In the genomic region with DNA sequence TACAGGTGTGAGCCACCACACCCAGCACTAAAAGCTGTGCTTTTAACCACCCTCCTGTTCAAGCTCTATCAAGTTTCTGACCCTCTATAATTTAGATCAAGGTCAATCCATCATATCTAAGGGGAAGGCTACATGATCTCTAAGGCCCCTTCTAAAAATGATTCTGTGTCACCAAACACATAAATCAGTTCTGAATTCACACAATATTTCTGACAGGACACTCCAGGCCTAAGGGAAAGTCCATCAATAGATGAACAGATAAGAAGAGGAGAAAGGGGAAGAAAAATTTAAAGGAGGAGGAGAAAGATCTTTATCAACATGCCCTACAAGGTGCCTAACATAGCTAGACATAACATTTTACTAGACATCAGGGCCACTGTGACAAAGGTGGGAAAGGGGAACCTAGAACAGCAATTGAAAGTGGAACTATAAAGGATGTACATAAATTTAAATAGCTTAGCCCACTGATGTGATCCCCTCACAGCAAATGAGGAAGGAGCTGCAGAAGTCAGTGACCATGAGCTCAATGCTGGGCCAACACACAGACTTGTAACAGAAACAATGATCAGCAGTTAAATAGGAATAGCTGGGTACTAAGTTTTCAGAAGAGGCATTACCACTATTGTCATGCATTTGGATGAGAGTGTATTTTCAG, we compare ENCODE assay signal across 13 cellular contexts. TPM values are rescaled to one million over a fixed set of nuclear protein-coding genes. Genes with fewer than 3 reads are reported as not detected.
DNase-seq lines count a peak whose midpoint lies in the region; ATAC-seq, FAIRE-seq and TF ChIP-seq lines count a peak whose summit lies in the region.
"Had no signal": no experiment of that assay in that cellular context is flagged by ENCODE, and none has a peak within 500 bp of the region (broad histone marks: within the 10 kb centered on the region; RNA-seq: fewer than 3 reads in every experiment).

No MANE protein-coding gene starts in this region.

- no peak overlapping the region for H2BK120ac ChIP-seq in neuronal stem cell (ENCODE audit: low read depth, low read length)

- BruUV-seq in endothelial cell of umbilical vein (replicated peaks; lab: Mats Ljungman, UMichigan), result no TSS peak

- H3K18ac ChIP-seq in neuronal stem cell (ENCODE audit: low read length), result no peak overlapping the region

- TF ChIP-seq POLR2A in endothelial cell of umbilical vein (IDR thresholded peaks at IDR 0.05; ENCODE audit: low read depth, low read length), result no peak

- no peak overlapping the region for H2BK5ac ChIP-seq in neuronal stem cell (ENCODE audit: low read length)

- ATAC-seq in GM18498 (IDR thresholded peaks at IDR 0.05; ENCODE audit: unreplicated experiment) (peak; percentile 37), GM21576 (IDR thresholded peaks at IDR 0.05; ENCODE audit: unreplicated experiment) (peak; percentile 30)

- H2AFZ ChIP-seq in endothelial cell of umbilical vein (ENCODE audit: low read depth, low read length), result no peak overlapping the region
- no peak overlapping the region for H2AFZ ChIP-seq in neuronal stem cell (ENCODE audit: low read length)

- H2BK15ac ChIP-seq in neuronal stem cell (ENCODE audit: low read length), result no peak overlapping the region

- no peak overlapping the region for H2AK5ac ChIP-seq in neuronal stem cell (ENCODE audit: low read depth, low read length)

- H3K27me3 ChIP-seq in endothelial cell of umbilical vein (ENCODE audit: control insufficient read depth in 2 of 2, insufficient read depth in 2 of 2, low read length in 2 of 2), result no peaks in the 10 kb centered on the region
- H3K27me3 ChIP-seq in neuronal stem cell (ENCODE audit: control insufficient read depth in 3 of 3, insufficient read depth in 3 of 3, low read depth in 1 of 3, low read length in 3 of 3), result no peaks in the 10 kb centered on the region
- H3K27me3 ChIP-seq: tibial artery had no signal

- H3K27ac ChIP-seq in endothelial cell of umbilical vein (ENCODE audit: insufficient read depth, low read depth, low read length) (no peak overlapping the region), neuronal stem cell (replicated peaks; ENCODE audit: low read length) (no peak overlapping the region)
- H3K27ac ChIP-seq: tibial artery had no signal

- peak; percentile 69 for DNase-seq in KBM-7
- no peak for DNase-seq in endothelial cell of umbilical vein (ENCODE audit: low read depth, low spot score)
- no peak for DNase-seq in GM03348 (ENCODE audit: low spot score)
- DNase-seq in neuronal stem cell (ENCODE audit: low spot score), result no peak
- DNase-seq in HK-2 (ENCODE audit: unreplicated experiment), result no peak
- no peak for DNase-seq in cardiac septum (ENCODE audit: low spot score)
- DNase-seq: activated CD4-positive, alpha-beta T cell treated with anti-CD3 and anti-CD28 coated beads for 4 hours; CD8-positive, alpha-beta memory T cell; NCI-H1694 treated with DMSO at 0.1 percent for 48 hours; SHP77; tibial artery had no signal

- H3K4me2 ChIP-seq in endothelial cell of umbilical vein (ENCODE audit: insufficient read depth, low read length), result peak overlapping the region; percentile 10
- no peak overlapping the region for H3K4me2 ChIP-seq in neuronal stem cell (ENCODE audit: insufficient read depth, low read length, poor library complexity, severe bottlenecking)

- in situ Hi-C loops in KBM-7 (cut with MboI; ENCODE audit: low pct_unique_long_range_greater_than_20kb, low sequenced_read_pairs), result no loop called here

- H3K9ac ChIP-seq in endothelial cell of umbilical vein (replicated peaks; ENCODE audit: extremely low read depth, insufficient read depth, low read length) (no peak overlapping the region), neuronal stem cell (ENCODE audit: low read depth, low read length, poor library complexity) (no peak overlapping the region)

- no peak overlapping the region for H4K8ac ChIP-seq in neuronal stem cell (ENCODE audit: low read depth, low read length)

- H3K79me1 ChIP-seq in neuronal stem cell (ENCODE audit: low read depth, low read length), result no peaks in the 10 kb centered on the region

- dilution Hi-C loops in endothelial cell of umbilical vein (cut with MboI; ENCODE audit: extremely low pct_ligation_motif_present, low sequenced_read_pairs), result no loop called here

- intact Hi-C loops in endothelial cell of umbilical vein (cut with micrococcal nuclease), result no loop called here
- intact Hi-C loops in cardiac septum (cut with DNase I), result no loop called here

- peaks cover 51% of the 10 kb centered on the region for H3K79me2 ChIP-seq in endothelial cell of umbilical vein (ENCODE audit: control insufficient read depth, insufficient read depth, low read length)

- H3K4me1 ChIP-seq in endothelial cell of umbilical vein (ENCODE audit: control insufficient read depth, extremely low read depth, insufficient read depth, low read length) (peaks cover 30% of the 10 kb centered on the region), neuronal stem cell (ENCODE audit: control insufficient read depth in 2 of 2, insufficient read depth in 1 of 2, low read depth in 1 of 2, low read length in 2 of 2) (peaks cover 0 to 2% of the 10 kb centered on the region in 2 donors)

- H3K4ac ChIP-seq in neuronal stem cell (ENCODE audit: low read length), result no peak overlapping the region

- H3K9me3 ChIP-seq in endothelial cell of umbilical vein (replicated peaks; ENCODE audit: control insufficient read depth, insufficient read depth, low read length), result no peaks in the 10 kb centered on the region
- no peaks in the 10 kb centered on the region for H3K9me3 ChIP-seq in neuronal stem cell (replicated peaks in 1 of 2; ENCODE audit: control insufficient read depth in 2 of 2, insufficient read depth in 1 of 2, low read depth in 1 of 2, low read length in 2 of 2)
- H3K9me3 ChIP-seq: tibial artery had no signal

- H3K23ac ChIP-seq in neuronal stem cell (ENCODE audit: low read depth, low read length, poor library complexity), result no peak overlapping the region

- no peak for TF ChIP-seq CTCF in endothelial cell of umbilical vein (IDR thresholded peaks at IDR 0.05; ENCODE audit: extremely low read depth in 1 of 2, insufficient read depth in 1 of 2, low read depth in 1 of 2, low read length in 2 of 2)

- H3K4me3 ChIP-seq in endothelial cell of umbilical vein (replicated peaks in 1 of 3; ENCODE audit: insufficient read depth in 1 of 3, low read depth in 1 of 3, low read length in 3 of 3) (no peak overlapping the region), neuronal stem cell (ENCODE audit: low read length in 2 of 2) (no peak overlapping the region)
- H3K4me3 ChIP-seq: tibial artery had no signal

- H3K9me1 ChIP-seq in endothelial cell of umbilical vein (replicated peaks; ENCODE audit: control insufficient read depth, extremely low read depth, insufficient read depth, low read length), result no peaks in the 10 kb centered on the region

- POLR2A ChIA-PET in endothelial cell of umbilical vein (lab: Charles Lee), result no interaction called here

- H3K36me3 ChIP-seq in endothelial cell of umbilical vein (ENCODE audit: control insufficient read depth in 2 of 2, extremely low read depth in 1 of 2, insufficient read depth in 2 of 2, low read length in 2 of 2) (peaks cover 0 to 3% of the 10 kb centered on the region in 2 experiments), neuronal stem cell (replicated peaks in 1 of 2; ENCODE audit: control insufficient read depth in 2 of 2, insufficient read depth in 2 of 2, low read length in 2 of 2) (no peaks in the 10 kb centered on the region)
- H3K36me3 ChIP-seq: tibial artery had no signal

- no peak overlapping the region for H2BK12ac ChIP-seq in neuronal stem cell (ENCODE audit: low read length)

- CTCF ChIA-PET in endothelial cell of umbilical vein (lab: Charles Lee), result interaction anchor here (1.1 to 1.5 kb wide), 3 partner anchors 10 to 28 kb away, joined by 3 to 14 read pairs (median 4); no protein-coding TSS in a partner anchor

- no peak for FAIRE-seq in endothelial cell of umbilical vein (lab: Jason Lieb, UNC)

- H4K91ac ChIP-seq in neuronal stem cell (ENCODE audit: low read depth, low read length, poor library complexity), result no peak overlapping the region

- no peak overlapping the region for H3K14ac ChIP-seq in neuronal stem cell (ENCODE audit: low read length)

- H4K20me1 ChIP-seq in endothelial cell of umbilical vein (replicated peaks; ENCODE audit: control insufficient read depth, extremely low read depth, insufficient read depth, low read length), result no peaks in the 10 kb centered on the region

TF ChIP-seq in endothelial cell of umbilical vein, 7 proteins besides CTCF, POLR2A, EP300 and RAD21 (continues in another document):
- TF ChIP-seq GATA2 (IDR thresholded peaks at IDR 0.05; ENCODE audit: insufficient read depth, insufficient read length, low read depth, low read length) (no peak), JUN (IDR thresholded peaks at IDR 0.05; ENCODE audit: borderline replicate concordance, insufficient read depth, insufficient read length, low read depth) (no peak), EZH2 (IDR thresholded peaks at IDR 0.05; ENCODE audit: borderline replicate concordance, low read depth, low read length, severe bottlenecking) (no peak), MAX (IDR thresholded peaks at IDR 0.05; ENCODE audit: insufficient read depth, insufficient read length) (no peak)

RNA-seq across cellular contexts. Expression of gene PRCP, which starts 4.7 kb away (rescaled TPM):
- total RNA-seq in endothelial cell of umbilical vein (149 and 170 TPM in 2 replicates), cardiac septum (52.3 TPM)
- 265 and 277 TPM in 2 replicates for polyA plus RNA-seq in endothelial cell of umbilical vein
- 205 and 236 TPM in 2 replicates for polyA plus RNA-seq in endothelial cell of umbilical vein (2011; cell fraction: cytosol; rRNA removed)
- 104 and 123 TPM in 2 replicates for polyA plus RNA-seq in endothelial cell of umbilical vein (2011; cell fraction: nucleus; rRNA removed)
- polyA plus RNA-seq in endothelial cell of umbilical vein (2012), result 187 and 209 TPM in 2 replicates
- polyA minus RNA-seq in endothelial cell of umbilical vein, result 189 TPM in 2 replicates
- polyA minus RNA-seq in endothelial cell of umbilical vein (2011; cell fraction: cytosol; rRNA and poly(A)+ RNA removed), result 20.6 TPM
- polyA minus RNA-seq in endothelial cell of umbilical vein (2011; cell fraction: nucleus; rRNA and poly(A)+ RNA removed), result 69.7 and 81.6 TPM in 2 replicates
- polyA plus RNA-seq in neuronal stem cell (2013, experiment 1 of 2), result 22.8 TPM
- 21.8 TPM for polyA plus RNA-seq in neuronal stem cell (2013, experiment 2 of 2)

RNA-seq across cellular contexts. Expression of gene DDIAS, which starts 6.0 kb away (rescaled TPM):
- 8.5 and 9.2 TPM in 2 replicates for total RNA-seq in endothelial cell of umbilical vein
- 3.5 and 4.5 TPM in 2 replicates for polyA plus RNA-seq in endothelial cell of umbilical vein
- polyA plus RNA-seq in endothelial cell of umbilical vein (2011; cell fraction: cytosol; rRNA removed), result 6.4 and 6.8 TPM in 2 replicates
- polyA plus RNA-seq in endothelial cell of umbilical vein (2011; cell fraction: nucleus; rRNA removed), result 4.7 and 5.0 TPM in 2 replicates
- polyA plus RNA-seq in endothelial cell of umbilical vein (2012), result 7.7 and 11.7 TPM in 2 replicates
- 7.2 and 8.6 TPM in 2 replicates for polyA minus RNA-seq in endothelial cell of umbilical vein
- polyA minus RNA-seq in endothelial cell of umbilical vein (2011; cell fraction: cytosol; rRNA and poly(A)+ RNA removed), result 15.7 TPM
- polyA minus RNA-seq in endothelial cell of umbilical vein (2011; cell fraction: nucleus; rRNA and poly(A)+ RNA removed), result 2.5 and 4.1 TPM in 2 replicates
- 12.6 TPM for polyA plus RNA-seq in neuronal stem cell (2013, experiment 1 of 2)
- 12.1 TPM for polyA plus RNA-seq in neuronal stem cell (2013, experiment 2 of 2)
- total RNA-seq in cardiac septum, result 0.22 TPM
